Comparison of ENCODE assay signal across 19 cellular contexts in the genomic region with DNA sequence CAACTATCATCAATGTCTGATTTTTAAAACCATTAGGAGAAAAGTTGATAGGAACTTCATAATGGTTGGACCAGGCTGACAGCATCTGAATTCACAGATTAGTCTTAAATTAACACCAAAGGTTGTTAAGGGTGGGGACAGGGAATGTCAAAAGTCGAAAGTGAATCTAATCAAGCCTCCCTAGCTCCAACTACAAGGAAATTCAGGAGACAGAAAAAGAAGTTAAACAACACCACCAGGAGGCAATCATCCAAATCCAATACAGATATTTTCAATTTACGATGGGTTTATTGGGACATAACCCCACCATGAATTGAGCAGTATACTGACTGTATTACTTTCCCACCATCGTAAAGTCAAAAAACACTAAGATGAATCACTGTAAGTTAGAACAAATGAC.
"Had no signal": no experiment of that assay in that cellular context is flagged by ENCODE, and none has a peak within 500 bp of the region (broad histone marks: within the 10 kb centered on the region; RNA-seq: fewer than 3 reads in every experiment).

No MANE protein-coding gene starts in this region.

- H3K27me3 Mint-ChIP-seq: activated naive CD8-positive, alpha-beta T cell treated with anti-CD3 and anti-CD28 coated beads for 36 hours; dendritic cell treated with granulocyte-macrophage colony-stimulating factor and Interleukin-4, amounts not matched to agents 40 ng/mL and 50 ng/mL, for 4 days; stimulated activated memory B cell treated with anti-CD40 and anti-IgM and Interleukin-4, amounts not matched to agents 10 μg/mL and 1 μg/mL and 100 μg/mL, for 72 hours had no signal

- ATAC-seq: left ventricle myocardium superior; psoas muscle; right cardiac atrium; stimulated activated memory B cell treated with anti-CD40 and anti-IgM and Interleukin-4, amounts not matched to agents 10 μg/mL and 1 μg/mL and 100 μg/mL, for 72 hours; upper lobe of right lung had no signal

- H3K27ac ChIP-seq: esophagus squamous epithelium, ovary, psoas muscle, skin epidermis, upper lobe of right lung, WERI-Rb-1 had no signal

- H3K9me3 Mint-ChIP-seq: activated naive CD8-positive, alpha-beta T cell treated with anti-CD3 and anti-CD28 coated beads for 36 hours; dendritic cell treated with granulocyte-macrophage colony-stimulating factor and Interleukin-4, amounts not matched to agents 40 ng/mL and 50 ng/mL, for 4 days; immature natural killer cell; stimulated activated memory B cell treated with anti-CD40 and anti-IgM and Interleukin-4, amounts not matched to agents 10 μg/mL and 1 μg/mL and 100 μg/mL, for 72 hours had no signal

- H3K27me3 ChIP-seq: esophagus squamous epithelium, ovary, upper lobe of right lung had no signal

- H3K4me3 ChIP-seq: esophagus squamous epithelium, ovary, psoas muscle, skin epidermis, upper lobe of right lung had no signal

- H3K27ac Mint-ChIP-seq: activated naive CD8-positive, alpha-beta T cell treated with anti-CD3 and anti-CD28 coated beads for 36 hours; dendritic cell treated with granulocyte-macrophage colony-stimulating factor and Interleukin-4, amounts not matched to agents 40 ng/mL and 50 ng/mL, for 4 days; stimulated activated memory B cell treated with anti-CD40 and anti-IgM and Interleukin-4, amounts not matched to agents 10 μg/mL and 1 μg/mL and 100 μg/mL, for 72 hours had no signal

- H3K4me3 Mint-ChIP-seq: activated naive CD8-positive, alpha-beta T cell treated with anti-CD3 and anti-CD28 coated beads for 36 hours; dendritic cell treated with granulocyte-macrophage colony-stimulating factor and Interleukin-4, amounts not matched to agents 40 ng/mL and 50 ng/mL, for 4 days; stimulated activated memory B cell treated with anti-CD40 and anti-IgM and Interleukin-4, amounts not matched to agents 10 μg/mL and 1 μg/mL and 100 μg/mL, for 72 hours had no signal

- H3K9me3 ChIP-seq: esophagus squamous epithelium, ovary, psoas muscle, upper lobe of right lung had no signal

- H3K4me1 ChIP-seq: esophagus squamous epithelium, upper lobe of right lung had no signal

- DNase-seq: activated CD4-positive, alpha-beta T cell treated with anti-CD3 and anti-CD28 coated beads, Interleukin-2, amount 50 U/mL, for 48 hours; activated naive CD4-positive, alpha-beta T cell; activated naive CD8-positive, alpha-beta T cell treated with anti-CD3 and anti-CD28 coated beads for 36 hours; amniotic stem cell; effector CD8-positive, alpha-beta T cell; esophagus squamous epithelium; immature natural killer cell; kidney glomerular epithelial cell; left ventricle myocardium superior; ovary; psoas muscle; right cardiac atrium; stimulated activated CD4-positive, alpha-beta T cell treated with anti-CD3 and anti-CD28 coated beads, Interleukin-4, amount 100 ng/mL, for 4 hours; upper lobe of right lung; WERI-Rb-1 had no signal

- FAIRE-seq: endothelial cell of umbilical vein had no signal

- H3K36me3 ChIP-seq: ovary had no signal
